8 cellular contexts compared by ENCODE assay signal in the genomic region with DNA sequence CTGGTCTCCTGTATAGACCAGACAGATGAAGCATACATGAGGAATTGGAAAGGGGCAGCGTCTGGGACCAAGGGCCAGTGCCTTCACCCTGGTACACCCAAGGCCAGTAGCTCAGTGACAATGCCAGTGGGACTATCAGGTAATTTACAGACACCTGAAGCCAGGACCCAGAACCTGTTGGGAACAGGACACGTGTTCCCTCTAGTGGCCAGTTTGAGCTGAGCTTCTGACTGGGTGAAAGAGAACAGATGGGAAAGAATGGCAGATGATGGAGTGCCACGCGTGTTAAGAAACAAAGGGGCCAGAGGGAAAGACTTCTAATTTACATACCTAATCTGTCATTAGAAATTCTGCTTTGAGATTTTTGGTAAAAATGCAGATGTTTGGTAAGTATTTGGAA. TPM values are rescaled to one million over a fixed set of nuclear protein-coding genes. Genes with fewer than 3 reads are reported as not detected.
DNase-seq lines count a peak whose midpoint lies in the region; ATAC-seq and TF ChIP-seq lines count a peak whose summit lies in the region.

No MANE protein-coding gene starts in this region.

- H3K27ac ChIP-seq in cardiac muscle cell, result no peak overlapping the region
- H3K27ac ChIP-seq in fibroblast of lung (ENCODE audit: insufficient read depth, low read length), result no peak overlapping the region

- TF ChIP-seq CTCF in cardiac muscle cell (IDR thresholded peaks at IDR 0.05; ENCODE audit: low read depth, low read length), result peak; percentile 75
- peak; percentile 40 to 64 for TF ChIP-seq CTCF in fibroblast of lung (conservative IDR thresholded peaks at IDR 0.05 in 1 of 2, IDR thresholded peaks at IDR 0.05 in 1 of 2; ENCODE audit: low read depth in 1 of 2, low read length in 2 of 2)

- H4K20me1 ChIP-seq in fibroblast of lung (ENCODE audit: control insufficient read depth, extremely low read depth, insufficient read depth, low read length), result no peaks in the 10 kb centered on the region

- H3K4me3 ChIP-seq in cardiac muscle cell (no peak overlapping the region), fibroblast of lung (replicated peaks in 1 of 4; ENCODE audit: control extremely low read depth in 1 of 4, insufficient read depth in 1 of 4, low read depth in 3 of 4, low read length in 4 of 4) (no peak overlapping the region)

- H3K36me3 ChIP-seq in cardiac muscle cell (no peaks in the 10 kb centered on the region), fibroblast of lung (ENCODE audit: control insufficient read depth, insufficient read depth, low read length) (no peaks in the 10 kb centered on the region)

- H3K27me3 ChIP-seq in cardiac muscle cell (no peaks in the 10 kb centered on the region), fibroblast of lung (ENCODE audit: control insufficient read depth, insufficient read depth, low read length) (peaks cover 3% of the 10 kb centered on the region)

- no peak for TF ChIP-seq POLR2A in GM18505 (IDR thresholded peaks at IDR 0.05; ENCODE audit: borderline replicate concordance, extremely low read depth, insufficient read depth, insufficient read length)

- H3K4me2 ChIP-seq in fibroblast of lung (ENCODE audit: extremely low read depth, insufficient read depth, low read length), result no peak overlapping the region

- no peak overlapping the region for H2AFZ ChIP-seq in fibroblast of lung (ENCODE audit: low read length)

- H3K9ac ChIP-seq in fibroblast of lung (ENCODE audit: insufficient read depth, low read length), result no peak overlapping the region

- peaks cover 13% of the 10 kb centered on the region for H3K4me1 ChIP-seq in cardiac muscle cell (ENCODE audit: low read depth)
- H3K4me1 ChIP-seq in fibroblast of lung (ENCODE audit: control insufficient read depth, extremely low read depth, insufficient read depth, low read length), result peaks cover 3% of the 10 kb centered on the region

- no peaks in the 10 kb centered on the region for H3K79me2 ChIP-seq in fibroblast of lung (ENCODE audit: control insufficient read depth, insufficient read depth, low read length)

- H3K9me3 ChIP-seq in cardiac muscle cell (ENCODE audit: low read depth), result no peaks in the 10 kb centered on the region
- no peaks in the 10 kb centered on the region for H3K9me3 ChIP-seq in fibroblast of lung (ENCODE audit: control insufficient read depth, insufficient read depth, low read depth, low read length)

- peak; percentile 35 to 73 for DNase-seq in cardiac muscle cell (ENCODE audit: low read depth in 1 of 2, low spot score in 1 of 2)
- DNase-seq in Right ventricle myocardium inferior (ENCODE audit: missing footprints), result no peak
- peak; percentile 54 to 60 for DNase-seq in activated CD4-positive, alpha-beta T cell treated with anti-CD3 and anti-CD28 coated beads, Interleukin-2, amount 50 U/mL, for 4 hours
- DNase-seq in fibroblast of lung (ENCODE audit: low read depth in 2 of 2), result peak; percentile 5 to 11
- peak; percentile 16 for DNase-seq in putamen (ENCODE audit: low spot score)
- DNase-seq in C1 segment of cervical spinal cord (lab: John Stamatoyannopoulos, UW), result no peak

- ATAC-seq in Right ventricle myocardium inferior (no peak), HG03520 (IDR thresholded peaks at IDR 0.05; ENCODE audit: unreplicated experiment) (peak; percentile 62), GM18505 (IDR thresholded peaks at IDR 0.05; ENCODE audit: unreplicated experiment) (no peak)

- intact Hi-C loops in Right ventricle myocardium inferior (cut with DNase I), result loop anchor here (10.0 kb wide), 1 partner anchor 83 kb away; no protein-coding TSS in a partner anchor

RNA-seq across cellular contexts. Expression of a gene that starts 5.1 kb away (rescaled TPM):
- total RNA-seq in cardiac muscle cell (29.6 and 31.0 TPM in 2 replicates), Right ventricle myocardium inferior (14.7 TPM), fibroblast of lung (17.7 and 22.0 TPM in 2 replicates)
- polyA plus RNA-seq in cardiac muscle cell (21.3 and 29.1 TPM in 2 replicates), fibroblast of lung (23.3 and 26.9 TPM in 2 replicates)
- 17.1 and 19.9 TPM in 2 replicates for polyA plus RNA-seq in fibroblast of lung (2012)
- polyA minus RNA-seq in fibroblast of lung (ENCODE audit: low replicate concordance), result 11.9 and 25.0 TPM in 2 replicates

RNA-seq across cellular contexts. Expression of a gene that starts 28.4 kb away (rescaled TPM):
- 1,073 and 1,090 TPM in 2 replicates for total RNA-seq in cardiac muscle cell
- 329 and 344 TPM in 2 replicates for polyA plus RNA-seq in cardiac muscle cell
- 472 TPM for total RNA-seq in Right ventricle myocardium inferior
- total RNA-seq in fibroblast of lung, result 1,607 and 2,136 TPM in 2 replicates
- 2,369 and 2,556 TPM in 2 replicates for polyA plus RNA-seq in fibroblast of lung
- polyA plus RNA-seq in fibroblast of lung (2012), result 2,050 and 2,120 TPM in 2 replicates
- polyA minus RNA-seq in fibroblast of lung (ENCODE audit: low replicate concordance), result 2,125 and 2,781 TPM in 2 replicates

RNA-seq across cellular contexts. Expression of a gene that starts 48.6 kb away (rescaled TPM):
- not detected in 2 replicates for total RNA-seq in cardiac muscle cell
- polyA plus RNA-seq in cardiac muscle cell, result not detected in 2 replicates
- total RNA-seq in Right ventricle myocardium inferior, result not detected
- not detected in 2 replicates for total RNA-seq in fibroblast of lung
- polyA plus RNA-seq in fibroblast of lung, result not detected in 2 replicates
- polyA plus RNA-seq in fibroblast of lung (2012), result not detected in 2 replicates
- not detected in 2 replicates for polyA minus RNA-seq in fibroblast of lung (ENCODE audit: low replicate concordance)

Comparison
In these comparisons a context has a peak if more than half of its experiments do, and no peak if none do; other contexts are left out.
1. DNase-seq: peak in cardiac muscle cell (2 of 2), activated CD4-positive, alpha-beta T cell treated with anti-CD3 and anti-CD28 coated beads, Interleukin-2, amount 50 U/mL, for 4 hours (2 of 2), fibroblast of lung (2 of 2) and putamen (single experiment); none in Right ventricle myocardium inferior (single experiment) and C1 segment of cervical spinal cord (0 of 14).